In genomic region chr2:119523959-119524694, GRCh38 we compare ENCODE assay signal across 14 cellular contexts. TPM values are rescaled to one million over a fixed set of nuclear protein-coding genes. Genes with fewer than 3 reads are reported as not detected.
DNase-seq lines count a peak whose midpoint lies in the region; TF ChIP-seq lines count a peak whose summit lies in the region.
"Had no signal": no experiment of that assay in that cellular context is flagged by ENCODE, and none has a peak within 500 bp of the region (broad histone marks: within the 10 kb centered on the region; RNA-seq: fewer than 3 reads in every experiment).

TSS of gene SCTR (minus strand) at chr2:119524483. CDS start at chr2:119524226, 257 bp downstream.

- H3K27ac Mint-ChIP-seq in activated T-helper 2 cell treated with anti-CD3 and anti-CD28 coated beads, Interferon-gamma antibody, Interleukin-2, Interleukin-4, amounts not matched to agents 10 μg/mL and 5 μg/mL and 100 μg/mL, durations not matched to agents 14 hours and 24 hours and 36 hours = no peak within 1 kb of the TSS

- no peaks in the 10 kb centered on the region for H3K4me1 Mint-ChIP-seq in activated T-helper 2 cell treated with anti-CD3 and anti-CD28 coated beads, Interferon-gamma antibody, Interleukin-2, Interleukin-4, amounts not matched to agents 10 μg/mL and 5 μg/mL and 100 μg/mL, durations not matched to agents 14 hours and 24 hours and 36 hours (ENCODE audit: low read depth)
- H3K4me1 Mint-ChIP-seq: CD4-positive, CD25-positive, alpha-beta regulatory T cell; naive B cell had no signal

- peaks cover 3% of the 10 kb centered on the region for H3K4me1 ChIP-seq in mesodermal cell (ENCODE audit: control insufficient read depth, insufficient read depth, low read length, poor library complexity, severe bottlenecking)

- no peaks in the 10 kb centered on the region for H3K9me3 Mint-ChIP-seq in activated T-helper 2 cell treated with anti-CD3 and anti-CD28 coated beads, Interferon-gamma antibody, Interleukin-2, Interleukin-4, amounts not matched to agents 10 μg/mL and 5 μg/mL and 100 μg/mL, durations not matched to agents 14 hours and 24 hours and 36 hours

- H3K36me3 ChIP-seq in mesodermal cell (ENCODE audit: control insufficient read depth, insufficient read depth, low read length) = no peaks in the 10 kb centered on the region
- H3K36me3 ChIP-seq: brain microvascular endothelial cell had no signal

- WGBS in mesodermal cell (ENCODE audit: insufficient coverage in 2 of 2), 2 experiments = 8 to 11% methylated on average over 48 to 56 of the region's 72 CpGs

- H3K4me3 ChIP-seq in epithelial cell of proximal tubule (ENCODE audit: low read depth, low read length) (peak within 1 kb of the TSS; percentile 0), mesodermal cell (ENCODE audit: extremely low read depth, insufficient read depth, low read length, poor library complexity, severe bottlenecking) (peak within 1 kb of the TSS; percentile 21)
- H3K4me3 ChIP-seq: GM12878 had no signal

- TF ChIP-seq CTCF in epithelial cell of proximal tubule (conservative IDR thresholded peaks at IDR 0.05; ENCODE audit: low read depth, low read length) = no peak

- DNase-seq in COLO668 (lab: John Stamatoyannopoulos, UW; ENCODE audit: unreplicated experiment) = peak; percentile 73
- peak; percentile 31 for DNase-seq in NCI-H1105 treated with DMSO at 0.1 percent for 48 hours (lab: John Stamatoyannopoulos, UW)
- DNase-seq in epithelial cell of proximal tubule (ENCODE audit: low read depth) = no peak
- DNase-seq in activated naive CD4-positive, alpha-beta T cell treated with Interleukin-2 at 50 U/mL for 16 hours = no peak
- DNase-seq in NCI-H2107 (lab: John Stamatoyannopoulos, UW) = no peak
- no peak for DNase-seq in activated T-helper 2 cell treated with anti-CD3 and anti-CD28 coated beads, Interferon-gamma antibody, Interleukin-2, Interleukin-4, amounts not matched to agents 10 μg/mL and 5 μg/mL and 100 μg/mL, durations not matched to agents 14 hours and 24 hours and 36 hours (ENCODE audit: low spot score)
- no peak for DNase-seq in dedifferentiated amniotic fluid mesenchymal stem cell (ENCODE audit: extremely low spot score)
- DNase-seq: brain microvascular endothelial cell; CD4-positive, CD25-positive, alpha-beta regulatory T cell; KG1; naive B cell had no signal

- H3K4me3 Mint-ChIP-seq in activated T-helper 2 cell treated with anti-CD3 and anti-CD28 coated beads, Interferon-gamma antibody, Interleukin-2, Interleukin-4, amounts not matched to agents 10 μg/mL and 5 μg/mL and 100 μg/mL, durations not matched to agents 14 hours and 24 hours and 36 hours (ENCODE audit: low read depth) = no peak within 1 kb of the TSS
- H3K4me3 Mint-ChIP-seq: CD4-positive, CD25-positive, alpha-beta regulatory T cell had no signal

- peaks cover 39% of the 10 kb centered on the region for H3K27me3 Mint-ChIP-seq in activated T-helper 2 cell treated with anti-CD3 and anti-CD28 coated beads, Interferon-gamma antibody, Interleukin-2, Interleukin-4, amounts not matched to agents 10 μg/mL and 5 μg/mL and 100 μg/mL, durations not matched to agents 14 hours and 24 hours and 36 hours (ENCODE audit: low read depth)

- no peaks in the 10 kb centered on the region for H3K9me3 ChIP-seq in mesodermal cell (ENCODE audit: control insufficient read depth, low read length)

- intact Hi-C loops in activated T-helper 2 cell treated with anti-CD3 and anti-CD28 coated beads, Interferon-gamma antibody, Interleukin-2, Interleukin-4, amounts not matched to agents 10 μg/mL and 5 μg/mL and 100 μg/mL, durations not matched to agents 14 hours and 24 hours and 36 hours (cut with micrococcal nuclease) = no loop called here

- no peak within 1 kb of the TSS for H3K27ac ChIP-seq in mesodermal cell (ENCODE audit: low read depth, low read length, severe bottlenecking)
- H3K27ac ChIP-seq: brain microvascular endothelial cell had no signal

- H3K36me3 Mint-ChIP-seq in activated T-helper 2 cell treated with anti-CD3 and anti-CD28 coated beads, Interferon-gamma antibody, Interleukin-2, Interleukin-4, amounts not matched to agents 10 μg/mL and 5 μg/mL and 100 μg/mL, durations not matched to agents 14 hours and 24 hours and 36 hours (ENCODE audit: low read depth) = no peaks in the 10 kb centered on the region
- H3K36me3 Mint-ChIP-seq: CD4-positive, CD25-positive, alpha-beta regulatory T cell had no signal

RNA-seq across cellular contexts. Expression of gene SCTR, which starts in this region (rescaled TPM):
- total RNA-seq in epithelial cell of proximal tubule = not detected in 2 replicates
- 1.7 TPM for polyA plus RNA-seq in mesodermal cell (2013, experiment 1 of 2)
- 0.81 TPM for polyA plus RNA-seq in mesodermal cell (2013, experiment 2 of 2)
- not detected in 2 replicates for total RNA-seq in activated T-helper 2 cell treated with anti-CD3 and anti-CD28 coated beads, Interferon-gamma antibody, Interleukin-2, Interleukin-4, amounts not matched to agents 10 μg/mL and 5 μg/mL and 100 μg/mL, durations not matched to agents 14 hours and 24 hours and 36 hours
- total RNA-seq: CD4-positive, CD25-positive, alpha-beta regulatory T cell; GM12878; T-helper 2 cell treated with Interferon-gamma antibody and Interleukin-4, amounts not matched to agents 100 ng/mL and 5 ng/mL, for 36 hours had no signal
- polyA plus RNA-seq: CD4-positive, CD25-positive, alpha-beta regulatory T cell had no signal

Comparison
In these comparisons a context has a peak if more than half of its experiments do, and no peak if none do; other contexts are left out.
1. DNase-seq: peak in COLO668 (single experiment) and NCI-H1105 treated with DMSO at 0.1 percent for 48 hours (single experiment); none in epithelial cell of proximal tubule (single experiment), activated naive CD4-positive, alpha-beta T cell treated with Interleukin-2 at 50 U/mL for 16 hours (single experiment), NCI-H2107 (single experiment), activated T-helper 2 cell treated with anti-CD3 and anti-CD28 coated beads, Interferon-gamma antibody, Interleukin-2, Interleukin-4, amounts not matched to agents 10 μg/mL and 5 μg/mL and 100 μg/mL, durations not matched to agents 14 hours and 24 hours and 36 hours (single experiment) and dedifferentiated amniotic fluid mesenchymal stem cell (single experiment).